ENCODE assay signal across 8 cellular contexts in genomic region chr12:54603173-54603814, GRCh38. TPM values are rescaled to one million over a fixed set of nuclear protein-coding genes. Genes with fewer than 3 reads are reported as not detected.
DNase-seq lines count a peak whose midpoint lies in the region; ATAC-seq and TF ChIP-seq lines count a peak whose summit lies in the region.

No MANE protein-coding gene starts in this region.

- H3K4me2 ChIP-seq in OCI-LY1 (ENCODE audit: low read length) = no peak overlapping the region

- H3K9me2 ChIP-seq in OCI-LY1 (ENCODE audit: low read depth, low read length) = no peaks in the 10 kb centered on the region

- H3K9ac ChIP-seq in OCI-LY1 (ENCODE audit: low read length) (no peak overlapping the region), subcutaneous abdominal adipose tissue (ENCODE audit: low read length in 5 of 5) (peak overlapping the region in 1 of 5 donors; percentile 58)

- intact Hi-C loops in esophagus squamous epithelium (cut with DNase I) = no loop called here

- no peak overlapping the region for H3K4me3 Mint-ChIP-seq in nephron

- no peaks in the 10 kb centered on the region for H3K9me3 ChIP-seq in OCI-LY1 (ENCODE audit: low read length)
- no peaks in the 10 kb centered on the region for H3K9me3 ChIP-seq in esophagus squamous epithelium
- no peaks in the 10 kb centered on the region for H3K9me3 ChIP-seq in subcutaneous abdominal adipose tissue (ENCODE audit: control insufficient read depth in 5 of 5, low read length in 5 of 5)

- no peak overlapping the region for H3K4me3 ChIP-seq in OCI-LY1 (ENCODE audit: low read depth, low read length, poor library complexity, severe bottlenecking)
- H3K4me3 ChIP-seq in esophagus squamous epithelium = no peak overlapping the region
- H3K4me3 ChIP-seq in subcutaneous abdominal adipose tissue (ENCODE audit: low read depth in 1 of 5, low read length in 5 of 5) = no peak overlapping the region

- H3K27ac Mint-ChIP-seq in nephron = no peak overlapping the region

- H3K27me3 Mint-ChIP-seq in nephron (ENCODE audit: low read depth) = peaks cover 8% of the 10 kb centered on the region

- ATAC-seq in GM19372 (IDR thresholded peaks at IDR 0.05; ENCODE audit: low read depth, unreplicated experiment) (peak; percentile 85), HG03457 (IDR thresholded peaks at IDR 0.05; ENCODE audit: unreplicated experiment) (peak; percentile 82)

- H3K27ac ChIP-seq in OCI-LY1 (ENCODE audit: low read depth, low read length, poor library complexity, severe bottlenecking) = no peak overlapping the region
- H3K27ac ChIP-seq in esophagus squamous epithelium = no peak overlapping the region
- H3K27ac ChIP-seq in subcutaneous abdominal adipose tissue (ENCODE audit: low read depth, low read length) = peak overlapping the region; percentile 58

- WGBS in esophagus squamous epithelium, 2 donors = 14 to 27% methylated on average over 7 to 8 of the region's 8 CpGs

- no peaks in the 10 kb centered on the region for H3K9me3 Mint-ChIP-seq in nephron

- H3K36me3 ChIP-seq in OCI-LY1 (ENCODE audit: insufficient read depth, low read length) = no peaks in the 10 kb centered on the region
- no peaks in the 10 kb centered on the region for H3K36me3 ChIP-seq in esophagus squamous epithelium
- no peaks in the 10 kb centered on the region for H3K36me3 ChIP-seq in subcutaneous abdominal adipose tissue (ENCODE audit: control insufficient read depth in 5 of 5, insufficient read depth in 5 of 5, low read length in 5 of 5)

- TF ChIP-seq CTCF in OCI-LY1 (IDR thresholded peaks at IDR 0.05; ENCODE audit: low read length) (peak; percentile 84), esophagus squamous epithelium (IDR thresholded peaks at IDR 0.05) (peak; percentile 37 to 71 (median 60)), nephron (IDR thresholded peaks at IDR 0.05; ENCODE audit: unreplicated experiment in 3 of 3) (peak; percentile 54 to 64 (median 62))

- no peak for TF ChIP-seq POLR2A in esophagus squamous epithelium (IDR thresholded peaks at IDR 0.05)

- no peaks in the 10 kb centered on the region for H3F3A ChIP-seq in OCI-LY1 (ENCODE audit: insufficient read depth, low read length)

- no peaks in the 10 kb centered on the region for H3K4me1 Mint-ChIP-seq in nephron

- no peaks in the 10 kb centered on the region for H3K79me2 ChIP-seq in OCI-LY1 (ENCODE audit: insufficient read depth, low read length)

- H3K4me1 ChIP-seq in OCI-LY1 (ENCODE audit: insufficient read depth, low read length, severe bottlenecking) (no peaks in the 10 kb centered on the region), esophagus squamous epithelium (no peaks in the 10 kb centered on the region), subcutaneous abdominal adipose tissue (ENCODE audit: control insufficient read depth in 5 of 5, insufficient read depth in 5 of 5, low read length in 5 of 5) (peaks cover 0 to 15% (median 13%) of the 10 kb centered on the region in 5 donors)

- no peaks in the 10 kb centered on the region for H3K36me3 Mint-ChIP-seq in nephron (ENCODE audit: low read depth)

- H3K27me3 ChIP-seq in OCI-LY1 (ENCODE audit: insufficient read depth, low read length) (no peaks in the 10 kb centered on the region), esophagus squamous epithelium (peaks cover 0 to 11% (median 0%) of the 10 kb centered on the region in 4 donors), subcutaneous abdominal adipose tissue (ENCODE audit: control insufficient read depth in 5 of 5, insufficient read depth in 4 of 5, low read length in 5 of 5) (no peaks in the 10 kb centered on the region)

- DNase-seq in COLO668 (lab: John Stamatoyannopoulos, UW; ENCODE audit: unreplicated experiment) = peak; percentile 16
- DNase-seq in activated CD8-positive, alpha-beta memory T cell treated with anti-CD3 and anti-CD28 coated beads, Interleukin-2, amount 50 U/mL, for 4 hours = peak; percentile 61
- no peak for DNase-seq in esophagus squamous epithelium (lab: John Stamatoyannopoulos, UW)

- H4K20me1 ChIP-seq in OCI-LY1 (ENCODE audit: insufficient read depth, low read length) = no peaks in the 10 kb centered on the region

- no peak overlapping the region for H2AFZ ChIP-seq in OCI-LY1 (ENCODE audit: low read length)

RNA-seq across cellular contexts. Expression of gene PPP1R1A, which starts 14.8 kb away (rescaled TPM):
- 1 to 10 TPM in 1 of 4 donors, under 1 TPM in 2, not detected in 1; 0.15 to 1.9 (median 0.26) TPM for total RNA-seq in esophagus squamous epithelium

RNA-seq across cellular contexts. Expression of gene LACRT, which starts 31.4 kb away (rescaled TPM):
- not detected for total RNA-seq in esophagus squamous epithelium

RNA-seq across cellular contexts. Expression of gene DCD, which starts 44.9 kb away (rescaled TPM):
- not detected for total RNA-seq in esophagus squamous epithelium

RNA-seq across cellular contexts. Expression of gene PDE1B, which starts 53.9 kb away (rescaled TPM):
- total RNA-seq in esophagus squamous epithelium = 1 to 10 TPM in 3 of 4 donors, under 1 TPM in 1; 0.91 to 6.5 (median 1.4) TPM
